Comparison of ENCODE assay signal across 23 cellular contexts in the genomic region with DNA sequence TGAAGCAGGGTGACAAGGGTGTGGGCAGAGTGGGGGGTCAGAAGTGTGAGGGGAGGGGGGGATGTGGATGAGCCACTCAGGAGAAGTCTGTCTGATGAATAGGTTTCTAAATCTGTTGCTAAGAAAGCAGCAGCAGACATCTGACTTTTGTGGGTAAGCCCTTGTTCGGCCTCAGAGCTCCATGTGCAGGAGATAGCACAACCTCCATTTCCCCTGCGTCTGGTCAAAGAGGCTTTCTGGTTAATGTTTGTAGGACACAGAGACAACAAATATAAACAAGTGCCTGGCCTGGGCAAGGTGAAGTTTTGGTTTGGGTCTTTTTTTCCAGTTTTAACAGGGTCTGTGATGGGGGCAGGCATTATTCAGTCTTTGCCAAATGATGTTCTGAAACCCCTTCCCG. TPM values are rescaled to one million over a fixed set of nuclear protein-coding genes. Genes with fewer than 3 reads are reported as not detected.
DNase-seq lines count a peak whose midpoint lies in the region; ATAC-seq and TF ChIP-seq lines count a peak whose summit lies in the region.
"Had no signal": no experiment of that assay in that cellular context is flagged by ENCODE, and none has a peak within 500 bp of the region (broad histone marks: within the 10 kb centered on the region; RNA-seq: fewer than 3 reads in every experiment).

No MANE protein-coding gene starts in this region.

- H4K20me1 ChIP-seq in BLaER1 treated with 17β-estradiol and CSF1 and Interleukin-3, amounts not matched to agents 10 nM and 100 nM = no peaks in the 10 kb centered on the region
- H4K20me1 ChIP-seq in OCI-LY3 (ENCODE audit: insufficient read depth, low read length) (no peaks in the 10 kb centered on the region), neural progenitor cell (ENCODE audit: low read depth) (no peaks in the 10 kb centered on the region)

- H3K4me1 Mint-ChIP-seq in neural progenitor cell = no peaks in the 10 kb centered on the region
- H3K4me1 Mint-ChIP-seq: activated B cell treated with CpG ODN at 0.5 μM for 24 hours; activated CD4-positive, alpha-beta memory T cell treated with anti-CD3 and anti-CD28 coated beads, Interleukin-2, amount 10 ng/mL, durations not matched to agents 7 days and 5 days had no signal

- no peaks in the 10 kb centered on the region for H3K9me3 ChIP-seq in BLaER1 treated with 17β-estradiol and CSF1 and Interleukin-3, amounts not matched to agents 10 nM and 100 nM (replicated peaks in 1 of 11)
- H3K9me3 ChIP-seq in OCI-LY3 (ENCODE audit: insufficient read depth, low read length) (no peaks in the 10 kb centered on the region), iPS-15b (ENCODE audit: control insufficient read depth, insufficient read depth, low read length) (no peaks in the 10 kb centered on the region), neural progenitor cell (ENCODE audit: low read depth) (no peaks in the 10 kb centered on the region), uterus (no peaks in the 10 kb centered on the region)
- H3K9me3 ChIP-seq: ovary, sigmoid colon had no signal

- H3K27ac ChIP-seq in BLaER1 treated with 17β-estradiol and CSF1 and Interleukin-3, amounts not matched to agents 10 nM and 100 nM = peak overlapping the region in 7 of 11 experiments; percentile 5 to 66 (median 58); a peak in 11 of 22 replicates
- H3K27ac ChIP-seq in OCI-LY3 (ENCODE audit: low read length) = peak overlapping the region; percentile 47; the same call in 1 of the 2 replicates
- peak overlapping the region; percentile 34 for H3K27ac ChIP-seq in neural progenitor cell
- H3K27ac ChIP-seq in uterus = no peak overlapping the region
- H3K27ac ChIP-seq: ovary, sigmoid colon had no signal

- peaks cover 0 to 38% (median 28%) of the 10 kb centered on the region in 10 experiments; a peak in 17 of 20 replicates for H3K4me1 ChIP-seq in BLaER1 treated with 17β-estradiol and CSF1 and Interleukin-3, amounts not matched to agents 10 nM and 100 nM
- peaks cover 35% of the 10 kb centered on the region for H3K4me1 ChIP-seq in OCI-LY3 (ENCODE audit: low read length)
- peaks cover 14% of the 10 kb centered on the region for H3K4me1 ChIP-seq in iPS-15b (ENCODE audit: control insufficient read depth, insufficient read depth, low read length)
- peaks cover 18% of the 10 kb centered on the region for H3K4me1 ChIP-seq in neural progenitor cell
- H3K4me1 ChIP-seq in uterus = no peaks in the 10 kb centered on the region
- H3K4me1 ChIP-seq: sigmoid colon had no signal

- peak overlapping the region in 10 of 11 experiments; percentile 18 to 55 (median 52); a peak in 15 of 22 replicates for H3K4me2 ChIP-seq in BLaER1 treated with 17β-estradiol and CSF1 and Interleukin-3, amounts not matched to agents 10 nM and 100 nM
- H3K4me2 ChIP-seq in OCI-LY3 (ENCODE audit: low read length) (peak overlapping the region; percentile 74), neural progenitor cell (peak overlapping the region; percentile 42)

- no peaks in the 10 kb centered on the region for H3K79me2 ChIP-seq in OCI-LY3 (ENCODE audit: low read length)
- no peaks in the 10 kb centered on the region for H3K79me2 ChIP-seq in neural progenitor cell (ENCODE audit: low read depth)

- H3K4me3 ChIP-seq in BLaER1 treated with 17β-estradiol and CSF1 and Interleukin-3, amounts not matched to agents 10 nM and 100 nM = no peak overlapping the region
- no peak overlapping the region for H3K4me3 ChIP-seq in OCI-LY3 (ENCODE audit: low read length)
- no peak overlapping the region for H3K4me3 ChIP-seq in iPS-15b (ENCODE audit: low read depth, low read length)
- no peak overlapping the region for H3K4me3 ChIP-seq in neural progenitor cell
- H3K4me3 ChIP-seq in uterus = no peak overlapping the region
- H3K4me3 ChIP-seq: lung, ovary, sigmoid colon had no signal

- H3K36me3 Mint-ChIP-seq in neural progenitor cell = no peaks in the 10 kb centered on the region
- H3K36me3 Mint-ChIP-seq: CD8-positive, alpha-beta T cell had no signal

- no peaks in the 10 kb centered on the region for H3K9me3 Mint-ChIP-seq in neural progenitor cell
- H3K9me3 Mint-ChIP-seq: activated B cell treated with CpG ODN at 0.5 μM for 24 hours; activated CD4-positive, alpha-beta memory T cell treated with anti-CD3 and anti-CD28 coated beads, Interleukin-2, amount 10 ng/mL, durations not matched to agents 7 days and 5 days; CD8-positive, alpha-beta T cell had no signal

- TF ChIP-seq CTCF in OCI-LY3 (IDR thresholded peaks at IDR 0.05; ENCODE audit: low read depth, low read length) (no peak), neural progenitor cell (IDR thresholded peaks at IDR 0.05) (no peak), uterus (IDR thresholded peaks at IDR 0.05) (no peak)

- peak overlapping the region; percentile 47 for H2AFZ ChIP-seq in OCI-LY3 (ENCODE audit: low read depth, low read length)
- H2AFZ ChIP-seq in neural progenitor cell (replicated peaks) = peak overlapping the region; percentile 99

- intact Hi-C loops in uterus (cut with DNase I; ENCODE audit: low total_unique reads) = no loop called here

- H3K36me3 ChIP-seq in BLaER1 treated with 17β-estradiol and CSF1 and Interleukin-3, amounts not matched to agents 10 nM and 100 nM = no peaks in the 10 kb centered on the region
- H3K36me3 ChIP-seq in OCI-LY3 (replicated peaks; ENCODE audit: low read depth, low read length) (no peaks in the 10 kb centered on the region), iPS-15b (ENCODE audit: control insufficient read depth, insufficient read depth, low read length) (no peaks in the 10 kb centered on the region), neural progenitor cell (no peaks in the 10 kb centered on the region), uterus (no peaks in the 10 kb centered on the region)
- H3K36me3 ChIP-seq: ovary, sigmoid colon had no signal

- H3K27ac Mint-ChIP-seq in neural progenitor cell = peak overlapping the region; percentile 1
- H3K27ac Mint-ChIP-seq: activated B cell treated with CpG ODN at 0.5 μM for 24 hours; activated CD4-positive, alpha-beta memory T cell treated with anti-CD3 and anti-CD28 coated beads, Interleukin-2, amount 10 ng/mL, durations not matched to agents 7 days and 5 days; CD8-positive, alpha-beta T cell had no signal

- TF ChIP-seq POLR2A in uterus (IDR thresholded peaks at IDR 0.05) = no peak

- DNase-seq in neural progenitor cell (ENCODE audit: low spot score) = no peak
- no peak for DNase-seq in KG1 (lab: John Stamatoyannopoulos, UW)
- DNase-seq in activated naive CD4-positive, alpha-beta T cell treated with anti-CD3 and anti-CD28 coated beads, Interleukin-2, amount 50 U/mL, for 16 hours = no peak
- DNase-seq in uterus = no peak
- DNase-seq: activated B cell treated with CpG ODN at 0.5 μM for 24 hours; activated CD4-positive, alpha-beta memory T cell treated with anti-CD3 and anti-CD28 coated beads, Interleukin-2, amount 10 ng/mL, durations not matched to agents 7 days and 5 days; activated gamma-delta T cell treated with Interleukin-2 at 50 U/mL for 16 hours; amygdala; CD8-positive, alpha-beta T cell; DMS53; erythroblast; foreskin fibroblast; NCI-H187 treated with DMSO at 0.1 percent for 48 hours; NCI-H69; ovary; sigmoid colon; stimulated activated CD8-positive, alpha-beta memory T cell treated with anti-CD3 and anti-CD28 coated beads, Interleukin-4, amount 100 ng/mL, for 48 hours; T-helper 9 cell had no signal

- no peaks in the 10 kb centered on the region for H3K27me3 Mint-ChIP-seq in neural progenitor cell (ENCODE audit: insufficient read depth, low read depth)
- H3K27me3 Mint-ChIP-seq: activated CD4-positive, alpha-beta memory T cell treated with anti-CD3 and anti-CD28 coated beads, Interleukin-2, amount 10 ng/mL, durations not matched to agents 7 days and 5 days had no signal

- H3K9ac ChIP-seq in BLaER1 treated with 17β-estradiol and CSF1 and Interleukin-3, amounts not matched to agents 10 nM and 100 nM = peak overlapping the region in 5 of 11 experiments; percentile 7 to 46 (median 26); a peak in 3 of 22 replicates
- H3K9ac ChIP-seq in OCI-LY3 (ENCODE audit: low read length) = peak overlapping the region; percentile 40
- peak overlapping the region; percentile 3 for H3K9ac ChIP-seq in iPS-15b (ENCODE audit: low read depth, low read length)
- no peak overlapping the region for H3K9ac ChIP-seq in neural progenitor cell

- no peaks in the 10 kb centered on the region for H3K27me3 ChIP-seq in BLaER1 treated with 17β-estradiol and CSF1 and Interleukin-3, amounts not matched to agents 10 nM and 100 nM
- H3K27me3 ChIP-seq in OCI-LY3 (ENCODE audit: low read depth, low read length) = no peaks in the 10 kb centered on the region
- H3K27me3 ChIP-seq in iPS-15b (ENCODE audit: control insufficient read depth, insufficient read depth, low read length) = no peaks in the 10 kb centered on the region
- no peaks in the 10 kb centered on the region for H3K27me3 ChIP-seq in neural progenitor cell
- no peaks in the 10 kb centered on the region for H3K27me3 ChIP-seq in uterus
- H3K27me3 ChIP-seq: ovary had no signal

- no peak overlapping the region for H3K4me3 Mint-ChIP-seq in neural progenitor cell
- H3K4me3 Mint-ChIP-seq: activated B cell treated with CpG ODN at 0.5 μM for 24 hours; activated CD4-positive, alpha-beta memory T cell treated with anti-CD3 and anti-CD28 coated beads, Interleukin-2, amount 10 ng/mL, durations not matched to agents 7 days and 5 days; CD8-positive, alpha-beta T cell had no signal

- H3F3A ChIP-seq in neural progenitor cell (ENCODE audit: low read depth) = peaks cover 6% of the 10 kb centered on the region

- ATAC-seq in HG03460 (IDR thresholded peaks at IDR 0.05; ENCODE audit: unreplicated experiment) = no peak
- ATAC-seq: CD8-positive, alpha-beta T cell had no signal

RNA-seq across cellular contexts. Expression of gene GNE, which starts 57.0 kb away (rescaled TPM):
- total RNA-seq in neural progenitor cell (ENCODE audit: low replicate concordance) (25.2 and 26.8 TPM in 2 replicates), uterus (10 to 100 TPM; 10.3 to 42.2 (median 30.0) TPM)

Comparison
In these comparisons a context has a peak if more than half of its experiments do, and no peak if none do; other contexts are left out.
1. H3K27ac ChIP-seq: peak in BLaER1 treated with 17β-estradiol and CSF1 and Interleukin-3, amounts not matched to agents 10 nM and 100 nM (7 of 11), OCI-LY3 (single experiment) and neural progenitor cell (single experiment); none in uterus (0 of 2).
2. Peak in every context shown above with its lines, with median percentiles within 50 percentile points of each other: H3K4me2 ChIP-seq.